19 cellular contexts compared by ENCODE assay signal in genomic region chr14:44995770-44996294, GRCh38. TPM values are rescaled to one million over a fixed set of nuclear protein-coding genes. Genes with fewer than 3 reads are reported as not detected.
DNase-seq lines count a peak whose midpoint lies in the region; ATAC-seq and TF ChIP-seq lines count a peak whose summit lies in the region.
"Had no signal": no experiment of that assay in that cellular context is flagged by ENCODE, and none has a peak within 500 bp of the region (broad histone marks: within the 10 kb centered on the region; RNA-seq: fewer than 3 reads in every experiment).

No MANE protein-coding gene starts in this region.

- H3K27me3 ChIP-seq in PC-3 (ENCODE audit: low read length): no peaks in the 10 kb centered on the region
- H3K27me3 ChIP-seq: BLaER1 treated with 17β-estradiol and CSF1 and Interleukin-3, amounts not matched to agents 10 nM and 100 nM; Peyer's patch had no signal

- no peak overlapping the region for H3K9ac ChIP-seq in PC-3 (ENCODE audit: low read length)
- H3K9ac ChIP-seq: BLaER1 treated with 17β-estradiol and CSF1 and Interleukin-3, amounts not matched to agents 10 nM and 100 nM; KMS-11 had no signal

- TF ChIP-seq CTCF in PC-3 (conservative IDR thresholded peaks at IDR 0.05; ENCODE audit: low read depth, low read length) (no peak), progenitor cell of endocrine pancreas (IDR thresholded peaks at IDR 0.05; ENCODE audit: unreplicated experiment) (no peak)

- H3K4me3 Mint-ChIP-seq in dendritic cell treated with granulocyte-macrophage colony-stimulating factor and Interleukin-4, amounts not matched to agents 40 ng/mL and 50 ng/mL, for 4 days: no peak overlapping the region
- no peak overlapping the region for H3K4me3 Mint-ChIP-seq in progenitor cell of endocrine pancreas (ENCODE audit: low read depth)
- H3K4me3 Mint-ChIP-seq: CD8-positive, alpha-beta T cell had no signal

- no peaks in the 10 kb centered on the region for H4K20me1 ChIP-seq in PC-3 (ENCODE audit: low read length)
- H4K20me1 ChIP-seq: BLaER1 treated with 17β-estradiol and CSF1 and Interleukin-3, amounts not matched to agents 10 nM and 100 nM had no signal

- H3K4me2 ChIP-seq in PC-3 (ENCODE audit: low read length): no peak overlapping the region
- H3K4me2 ChIP-seq: BLaER1 treated with 17β-estradiol and CSF1 and Interleukin-3, amounts not matched to agents 10 nM and 100 nM; KMS-11 had no signal

- CTCF ChIA-PET in PC-3 (lab: Charles Lee): no interaction called here

- no TSS peak for BruUV-seq in PC-3 (replicated peaks; lab: Mats Ljungman, UMichigan)

- intact Hi-C loops in PC-3 (cut with micrococcal nuclease): no loop called here
- intact Hi-C loops in dendritic cell treated with granulocyte-macrophage colony-stimulating factor and Interleukin-4, amounts not matched to agents 40 ng/mL and 50 ng/mL, for 4 days (cut with micrococcal nuclease): no loop called here

- H3K79me2 ChIP-seq in PC-3 (ENCODE audit: low read length): peaks cover 6% of the 10 kb centered on the region; the same call in 1 of the 2 replicates

- no peaks in the 10 kb centered on the region for H3K27me3 Mint-ChIP-seq in dendritic cell treated with granulocyte-macrophage colony-stimulating factor and Interleukin-4, amounts not matched to agents 40 ng/mL and 50 ng/mL, for 4 days
- H3K27me3 Mint-ChIP-seq in progenitor cell of endocrine pancreas: no peaks in the 10 kb centered on the region

- ATAC-seq in PC-3 (peak; percentile 56), GM19351 (IDR thresholded peaks at IDR 0.05; ENCODE audit: unreplicated experiment) (no peak), GM18517 (IDR thresholded peaks at IDR 0.05; ENCODE audit: unreplicated experiment) (no peak)
- ATAC-seq: CD8-positive, alpha-beta T cell had no signal

- no peak overlapping the region for H3K4me3 ChIP-seq in PC-3 (ENCODE audit: low read length)
- H3K4me3 ChIP-seq: BLaER1 treated with 17β-estradiol and CSF1 and Interleukin-3, amounts not matched to agents 10 nM and 100 nM; Peyer's patch had no signal

- H3K9me3 Mint-ChIP-seq in dendritic cell treated with granulocyte-macrophage colony-stimulating factor and Interleukin-4, amounts not matched to agents 40 ng/mL and 50 ng/mL, for 4 days: peaks cover 16% of the 10 kb centered on the region
- H3K9me3 Mint-ChIP-seq in progenitor cell of endocrine pancreas (ENCODE audit: low read depth): peaks cover 7% of the 10 kb centered on the region
- H3K9me3 Mint-ChIP-seq: CD8-positive, alpha-beta T cell had no signal

- H3K9me2 ChIP-seq in PC-3 (replicated peaks; ENCODE audit: low read length): no peaks in the 10 kb centered on the region

- POLR2A ChIA-PET in PC-3 (lab: Charles Lee; ENCODE audit: unreplicated experiment): no interaction called here

- H3K9me3 ChIP-seq in PC-3 (ENCODE audit: low read length): no peaks in the 10 kb centered on the region
- H3K9me3 ChIP-seq: Peyer's patch had no signal

- DNase-seq in COLO829 (ENCODE audit: low spot score): peak; percentile 35
- no peak for DNase-seq in PC-3
- DNase-seq in progenitor cell of endocrine pancreas (ENCODE audit: low spot score, unreplicated experiment): no peak
- no peak for DNase-seq in OCI-M1 (lab: John Stamatoyannopoulos, UW)
- no peak for DNase-seq in NCI-H510A treated with DMSO at 0.1 percent for 48 hours (lab: John Stamatoyannopoulos, UW)
- DNase-seq: CD8-positive, alpha-beta T cell; DMS79; NCI-H1048; NCI-H1436; NCI-H1930; NCI-H226; NCI-H526; Peyer's patch; Right ventricle myocardium superior had no signal

- H3K27ac ChIP-seq in PC-3 (ENCODE audit: low read length): no peak overlapping the region
- H3K27ac ChIP-seq: BLaER1 treated with 17β-estradiol and CSF1 and Interleukin-3, amounts not matched to agents 10 nM and 100 nM; KMS-11; Peyer's patch had no signal

- peaks cover 33% of the 10 kb centered on the region for H3K36me3 Mint-ChIP-seq in dendritic cell treated with granulocyte-macrophage colony-stimulating factor and Interleukin-4, amounts not matched to agents 40 ng/mL and 50 ng/mL, for 4 days (ENCODE audit: low read depth)
- peaks cover 20% of the 10 kb centered on the region for H3K36me3 Mint-ChIP-seq in progenitor cell of endocrine pancreas (ENCODE audit: insufficient read depth)

- H3K4me1 ChIP-seq in PC-3 (ENCODE audit: insufficient read depth, low read length): peaks cover 4% of the 10 kb centered on the region; the same call in 1 of the 2 replicates
- H3K4me1 ChIP-seq: BLaER1 treated with 17β-estradiol and CSF1 and Interleukin-3, amounts not matched to agents 10 nM and 100 nM; Peyer's patch had no signal

- peaks cover 5% of the 10 kb centered on the region for H3K4me1 Mint-ChIP-seq in dendritic cell treated with granulocyte-macrophage colony-stimulating factor and Interleukin-4, amounts not matched to agents 40 ng/mL and 50 ng/mL, for 4 days (ENCODE audit: low read depth)
- peaks cover 13% of the 10 kb centered on the region for H3K4me1 Mint-ChIP-seq in progenitor cell of endocrine pancreas (ENCODE audit: low read depth)

- H3K27ac Mint-ChIP-seq in dendritic cell treated with granulocyte-macrophage colony-stimulating factor and Interleukin-4, amounts not matched to agents 40 ng/mL and 50 ng/mL, for 4 days: peak overlapping the region; percentile 12
- H3K27ac Mint-ChIP-seq in progenitor cell of endocrine pancreas: peak overlapping the region; percentile 58
- H3K27ac Mint-ChIP-seq: CD8-positive, alpha-beta T cell had no signal

- no peak overlapping the region for H2AFZ ChIP-seq in PC-3 (ENCODE audit: low read length)

- H3F3A ChIP-seq in PC-3 (ENCODE audit: low read length, unreplicated experiment): no peaks in the 10 kb centered on the region

- peaks cover 6% of the 10 kb centered on the region; the same call in 1 of the 2 replicates for H3K36me3 ChIP-seq in PC-3 (ENCODE audit: low read depth, low read length)

RNA-seq across cellular contexts. Expression of gene TOGARAM1, which starts 33.8 kb away (rescaled TPM):
- total RNA-seq in PC-3 (2014; rRNA removed): 5.8 and 6.3 TPM in 2 replicates
- total RNA-seq in progenitor cell of endocrine pancreas: 25.0 and 28.5 TPM in 2 replicates

RNA-seq across cellular contexts. Expression of gene KLHL28, which starts 34.1 kb away (rescaled TPM):
- total RNA-seq in PC-3 (2014; rRNA removed) (2.4 and 2.5 TPM in 2 replicates), progenitor cell of endocrine pancreas (17.9 and 19.5 TPM in 2 replicates)
